1 cellular context compared by ENCODE assay signal in genomic region chr1:42692461-42692860, GRCh38.
TF ChIP-seq lines count a peak whose summit lies in the region.

No MANE protein-coding gene starts in this region.

TF ChIP-seq in A549, 52 proteins besides CTCF, POLR2A, EP300 and RAD21 (continued from another document):
- no peak for TF ChIP-seq HMGXB4 (CRISPR knock-in tag; IDR thresholded peaks at IDR 0.05; ENCODE audit: borderline replicate concordance)
- no peak for TF ChIP-seq ELK1 (IDR thresholded peaks at IDR 0.05; ENCODE audit: low read depth, low read length)
- TF ChIP-seq RFX5 (IDR thresholded peaks at IDR 0.05): no peak
- TF ChIP-seq CHD4 (IDR thresholded peaks at IDR 0.05; ENCODE audit: borderline replicate concordance): no peak
- TF ChIP-seq NR3C1 (IDR thresholded peaks at IDR 0.05): no peak
